ENCODE assay signal across 1 cellular context in genomic region chr18:30177056-30177455, GRCh38.
TF ChIP-seq lines count a peak whose summit lies in the region.

No MANE protein-coding gene starts in this region.

TF ChIP-seq in SK-N-SH, 30 proteins besides CTCF, POLR2A, EP300 and RAD21 (continued from another document):
- TF ChIP-seq REST (IDR thresholded peaks at IDR 0.05; ENCODE audit: low read depth, low read length) (no peak), CHD2 (IDR thresholded peaks at IDR 0.05; ENCODE audit: low read length, partially characterized antibody) (no peak), FOSL2 (IDR thresholded peaks at IDR 0.05; ENCODE audit: borderline replicate concordance, low read depth) (no peak)
